Comparison of ENCODE assay signal across 17 cellular contexts in the genomic region with DNA sequence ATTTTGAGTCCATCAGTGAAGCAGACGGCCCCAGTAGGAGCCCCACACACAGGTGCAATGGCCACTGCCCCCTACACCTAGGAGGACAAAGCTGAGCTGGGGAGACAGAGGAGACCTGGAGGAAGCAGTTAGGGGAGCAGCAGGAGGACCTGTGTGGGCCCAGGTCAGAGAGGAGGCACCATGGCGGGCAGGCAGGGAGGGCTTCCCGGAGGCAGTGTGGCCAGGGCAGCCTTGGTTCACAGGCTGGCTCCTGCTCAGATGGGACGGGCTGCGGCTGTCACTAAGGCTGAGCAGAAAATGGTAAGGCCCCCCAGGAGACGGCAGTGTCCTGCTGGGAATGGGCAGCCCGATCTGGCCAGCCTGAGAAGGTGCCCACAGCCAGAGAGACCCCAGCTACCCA. TPM values are rescaled to one million over a fixed set of nuclear protein-coding genes. Genes with fewer than 3 reads are reported as not detected.
A peak's percentile ranks its signal among the peaks of the same experiment; 100 is the strongest.
DNase-seq lines count a peak whose midpoint lies in the region; ATAC-seq, FAIRE-seq and TF ChIP-seq lines count a peak whose summit lies in the region.
"Had no signal": no experiment of that assay in that cellular context is flagged by ENCODE, and none has a peak within 500 bp of the region (broad histone marks: within the 10 kb centered on the region; RNA-seq: fewer than 3 reads in every experiment).

No MANE protein-coding gene starts in this region.

- H3K27ac ChIP-seq in BLaER1 (no peak overlapping the region), H1 (ENCODE audit: low read depth, low read length) (no peak overlapping the region), vagina (no peak overlapping the region)
- H3K27ac ChIP-seq in CD8-positive, alpha-beta T cell (ENCODE audit: low read depth, low read length): no peak overlapping the region
- H3K27ac ChIP-seq: HL-60 had no signal

- peaks cover 83% of the 10 kb centered on the region for H4K20me1 ChIP-seq in BLaER1
- no peaks in the 10 kb centered on the region for H4K20me1 ChIP-seq in H1 (replicated peaks in 1 of 2; ENCODE audit: control insufficient read depth in 1 of 2, insufficient read depth in 2 of 2, low read length in 2 of 2)

- POLR2A ChIA-PET in CD8-positive, alpha-beta T cell (lab: Charles Lee): no interaction called here
- POLR2A ChIA-PET in H1 (lab: Charles Lee; ENCODE audit: partially characterized antibody): no interaction called here

- H3K79me2 ChIP-seq in H1 (ENCODE audit: control insufficient read depth in 1 of 2, insufficient read depth in 2 of 2, low read length in 2 of 2): no peaks in the 10 kb centered on the region

- TF ChIP-seq EP300 in H1 (IDR thresholded peaks at IDR 0.05; ENCODE audit: borderline replicate concordance in 1 of 2, low read depth in 2 of 2, low read length in 2 of 2): no peak

- no peaks in the 10 kb centered on the region for H3K23me2 ChIP-seq in H1 (ENCODE audit: low read depth, low read length)

- H3K27me3 Mint-ChIP-seq in CD8-positive, alpha-beta T cell (ENCODE audit: low read depth): no peaks in the 10 kb centered on the region
- H3K27me3 Mint-ChIP-seq in mesothelial cell of epicardium (ENCODE audit: low read depth): no peaks in the 10 kb centered on the region
- H3K27me3 Mint-ChIP-seq: CD4-positive, alpha-beta T cell had no signal

- no peak overlapping the region for H3K56ac ChIP-seq in H1 (replicated peaks; ENCODE audit: insufficient read length, low read depth, low read length)

- no peak overlapping the region for H3K4ac ChIP-seq in H1 (replicated peaks; ENCODE audit: insufficient read length, low read depth, low read length)

- no peak overlapping the region for H2AK5ac ChIP-seq in H1 (ENCODE audit: low read depth, low read length)

- CTCF ChIA-PET in CD8-positive, alpha-beta T cell (lab: Charles Lee): interaction anchor here (4.3 kb wide), 1 partner anchor 23 kb away, joined by 13 read pairs; no protein-coding TSS in a partner anchor
- CTCF ChIA-PET in H1 (lab: Charles Lee; ENCODE audit: partially characterized antibody): interaction anchor here (1.6 to 4.8 kb wide), 2 partner anchors 12 to 24 kb away, joined by 5 to 35 read pairs; no protein-coding TSS in a partner anchor

- FAIRE-seq in H1 (lab: Jason Lieb, UNC): no peak
- FAIRE-seq: GM12892 had no signal

- peak overlapping the region; percentile 16; the same call in 1 of the 2 replicates for H2BK5ac ChIP-seq in H1 (ENCODE audit: low read depth, low read length)

- TF ChIP-seq POLR2A in H1 (IDR thresholded peaks at IDR 0.05; ENCODE audit: control extremely low read depth in 1 of 2, low read depth in 2 of 2, low read length in 2 of 2) (no peak), vagina (IDR thresholded peaks at IDR 0.05) (no peak)

- H3K36me3 ChIP-seq in BLaER1: peaks cover 21% of the 10 kb centered on the region
- H3K36me3 ChIP-seq in CD8-positive, alpha-beta T cell (ENCODE audit: insufficient read depth, low read length): no peaks in the 10 kb centered on the region
- no peaks in the 10 kb centered on the region for H3K36me3 ChIP-seq in H1 (ENCODE audit: control insufficient read depth in 2 of 4, insufficient read depth in 4 of 4, low read length in 3 of 4)
- H3K36me3 ChIP-seq in vagina: no peaks in the 10 kb centered on the region
- H3K36me3 ChIP-seq: HAP-1 had no signal

- no peak overlapping the region for H3K14ac ChIP-seq in H1 (ENCODE audit: insufficient read length)

- H2BK20ac ChIP-seq in H1 (ENCODE audit: low read length): no peak overlapping the region

- no peak overlapping the region for H3K23ac ChIP-seq in H1 (ENCODE audit: insufficient read length)

- ATAC-seq in CD8-positive, alpha-beta T cell: no peak
- ATAC-seq in HG03521 (IDR thresholded peaks at IDR 0.05; ENCODE audit: unreplicated experiment): no peak
- ATAC-seq: GM23338 had no signal

- no peak overlapping the region for H3K4me3 Mint-ChIP-seq in CD8-positive, alpha-beta T cell
- H3K4me3 Mint-ChIP-seq in mesothelial cell of epicardium: no peak overlapping the region
- H3K4me3 Mint-ChIP-seq: CD4-positive, alpha-beta T cell; GM23338 had no signal

- H4K91ac ChIP-seq in H1 (replicated peaks; ENCODE audit: insufficient read length, low read length): no peak overlapping the region

- H3K79me1 ChIP-seq in H1 (ENCODE audit: low read depth, low read length): 0 out of 2 replicates have a peak, but pooled peaks cover 2% of the 10 kb centered on the region

- H3K4me3 ChIP-seq in BLaER1 (no peak overlapping the region), H1 (ENCODE audit: extremely low read depth in 1 of 4, insufficient read depth in 2 of 4, low read depth in 3 of 4, low read length in 4 of 4) (no peak overlapping the region), vagina (no peak overlapping the region)
- H3K4me3 ChIP-seq in CD8-positive, alpha-beta T cell (ENCODE audit: low read depth, low read length): no peak overlapping the region
- H3K4me3 ChIP-seq: GM23338, HAP-1 had no signal

- H3K27me3 ChIP-seq in BLaER1 (no peaks in the 10 kb centered on the region), H1 (replicated peaks in 1 of 4; ENCODE audit: control insufficient read depth in 3 of 4, extremely low read depth in 1 of 4, insufficient read depth in 3 of 4, low read length in 3 of 4) (no peaks in the 10 kb centered on the region), vagina (no peaks in the 10 kb centered on the region)
- H3K27me3 ChIP-seq in CD8-positive, alpha-beta T cell (ENCODE audit: insufficient read depth, low read length): no peaks in the 10 kb centered on the region

- intact Hi-C loops in CD8-positive, alpha-beta T cell (cut with DNase I, micrococcal nuclease): no loop called here
- intact Hi-C loops in vagina (cut with DNase I) (no loop called here), posterior vena cava (cut with DNase I) (no loop called here)

- no peaks in the 10 kb centered on the region for H3K36me3 Mint-ChIP-seq in CD8-positive, alpha-beta T cell
- peaks cover 3% of the 10 kb centered on the region for H3K36me3 Mint-ChIP-seq in mesothelial cell of epicardium

- no peak overlapping the region for H2BK120ac ChIP-seq in H1 (replicated peaks; ENCODE audit: low read depth, low read length)

- H3K9me3 ChIP-seq in BLaER1 (no peaks in the 10 kb centered on the region), H1 (ENCODE audit: insufficient read depth in 2 of 2, low read depth in 1 of 2, low read length in 1 of 2) (no peaks in the 10 kb centered on the region), vagina (no peaks in the 10 kb centered on the region)
- no peaks in the 10 kb centered on the region for H3K9me3 ChIP-seq in CD8-positive, alpha-beta T cell (ENCODE audit: low read length)
- H3K9me3 ChIP-seq: HAP-1 had no signal

- H4K8ac ChIP-seq in H1 (ENCODE audit: extremely low read depth, insufficient read depth, low read length): peak overlapping the region; percentile 22

- H3K9me3 Mint-ChIP-seq in CD8-positive, alpha-beta T cell: no peaks in the 10 kb centered on the region
- H3K9me3 Mint-ChIP-seq in mesothelial cell of epicardium: no peaks in the 10 kb centered on the region
- H3K9me3 Mint-ChIP-seq: CD4-positive, alpha-beta T cell; GM23338 had no signal

- DNase-seq in CD8-positive, alpha-beta T cell: no peak
- no peak for DNase-seq in H1 (ENCODE audit: low read depth in 1 of 2, low spot score in 2 of 2)
- DNase-seq in mesothelial cell of epicardium (ENCODE audit: low spot score in 2 of 2, unreplicated experiment in 2 of 2): no peak
- no peak for DNase-seq in vagina (ENCODE audit: extremely low spot score in 2 of 2)
- DNase-seq in middle frontal gyrus (ENCODE audit: extremely low spot score, low spot score): no peak
- no peak for DNase-seq in posterior vena cava (ENCODE audit: low spot score)
- DNase-seq: AML-193; C1 segment of cervical spinal cord; CD4-positive, alpha-beta T cell; DND-41; GDM1 had no signal

- no peak overlapping the region for H2BK15ac ChIP-seq in H1 (ENCODE audit: low read length)

- no peak for TF ChIP-seq RAD21 in H1 (IDR thresholded peaks at IDR 0.05 in 1 of 2, conservative IDR thresholded peaks at IDR 0.05 in 1 of 2; ENCODE audit: low read depth in 2 of 2, low read length in 2 of 2)

- no peak for TF ChIP-seq CTCF in CD8-positive, alpha-beta T cell (IDR thresholded peaks at IDR 0.05)
- TF ChIP-seq CTCF in H1 (IDR thresholded peaks at IDR 0.05; ENCODE audit: control extremely low read depth in 1 of 3, insufficient read depth in 1 of 3, low read depth in 1 of 3, low read length in 3 of 3) (no peak), mesothelial cell of epicardium (IDR thresholded peaks at IDR 0.05; ENCODE audit: unreplicated experiment) (no peak), vagina (IDR thresholded peaks at IDR 0.05) (no peak)

- H3K4me1 ChIP-seq in BLaER1 (peaks cover 98% of the 10 kb centered on the region), H1 (replicated peaks in 1 of 4; ENCODE audit: control insufficient read depth in 3 of 4, insufficient read depth in 4 of 4, low read length in 3 of 4) (peaks cover 0 to 31% (median 22%) of the 10 kb centered on the region in 4 experiments; a peak in 6 of 7 replicates), vagina (peaks cover 15% of the 10 kb centered on the region)
- peaks cover 39% of the 10 kb centered on the region for H3K4me1 ChIP-seq in CD8-positive, alpha-beta T cell (ENCODE audit: insufficient read depth, low read length)
- H3K4me1 ChIP-seq: HAP-1 had no signal

- H3K18ac ChIP-seq in H1 (ENCODE audit: extremely low read depth, low read length): no peak overlapping the region

- WGBS in H1 (ENCODE audit: extremely low coverage in 1 of 2, insufficient coverage in 1 of 2, insufficient read length in 1 of 2, insufficient replicate concordance in 2 of 2, low coverage in 1 of 2, low lambda C conversion rate in 2 of 2, missing lambda C conversion rate in 1 of 2), 2 experiments: 94% methylated on average over 5 of the region's 7 CpGs; no CpG with 5 or more reads in 1 of the 2 experiments

- no peak overlapping the region for H3K9ac ChIP-seq in BLaER1
- no peak overlapping the region for H3K9ac ChIP-seq in H1 (replicated peaks in 1 of 4; ENCODE audit: extremely low read depth in 1 of 4, low read depth in 3 of 4, low read length in 3 of 4)

- H2AFZ ChIP-seq in H1 (ENCODE audit: low read length): no peak overlapping the region
- H2AFZ ChIP-seq: GM23338 had no signal

- H3K27ac Mint-ChIP-seq in CD8-positive, alpha-beta T cell: peak overlapping the region; percentile 60
- H3K27ac Mint-ChIP-seq in mesothelial cell of epicardium: peak overlapping the region; percentile 39
- H3K27ac Mint-ChIP-seq: CD4-positive, alpha-beta T cell; GM23338 had no signal

- H3K4me2 ChIP-seq in BLaER1 (peak overlapping the region; percentile 94), H1 (ENCODE audit: insufficient read depth in 1 of 2, low read depth in 2 of 2, low read length in 2 of 2) (no peak overlapping the region)
- H3K4me2 ChIP-seq: GM23338 had no signal

- H3K4me1 Mint-ChIP-seq in CD8-positive, alpha-beta T cell (ENCODE audit: low read depth): peaks cover 26% of the 10 kb centered on the region
- peaks cover 20% of the 10 kb centered on the region for H3K4me1 Mint-ChIP-seq in mesothelial cell of epicardium

- H2BK12ac ChIP-seq in H1 (ENCODE audit: low read depth, low read length): no peak overlapping the region

- H4K5ac ChIP-seq in H1 (ENCODE audit: insufficient read length, low read depth, low read length): no peak overlapping the region

RNA-seq across cellular contexts. Expression of a gene that starts 15.4 kb away (rescaled TPM):
- 10 to 100 TPM; 33.9 to 42.8 TPM for total RNA-seq in CD8-positive, alpha-beta T cell
- total RNA-seq in H1 (2021; fragmentation: NEBNext Ultra II Directional; extraction: Animal tissue kit (Norgen Biotek cat#: 25700)): 13.2 and 14.8 TPM in 2 replicates
- polyA plus RNA-seq in H1 (2011; rRNA removed): 4.1 and 9.5 TPM in 2 replicates
- polyA plus RNA-seq in H1 (2011; cell fraction: cytosol; rRNA removed): 7.8 TPM
- 88.4 TPM for polyA plus RNA-seq in H1 (2011; cell fraction: nucleus; rRNA removed)
- 7.4 to 14.6 TPM (median 10.8 TPM) in 4 replicates for polyA plus RNA-seq in H1 (2012, experiment 1 of 2)
- 1.4 TPM for polyA plus RNA-seq in H1 (2012, experiment 2 of 2)
- polyA plus RNA-seq in H1 (2013, experiment 1 of 2): 4.9 TPM
- polyA plus RNA-seq in H1 (2013, experiment 2 of 2): 4.4 TPM
- 1.7 and 3.0 TPM in 2 replicates for polyA minus RNA-seq in H1 (2011; rRNA and poly(A)+ RNA removed)
- polyA minus RNA-seq in H1 (2011; cell fraction: cytosol; rRNA and poly(A)+ RNA removed): 9.0 TPM
- 24.4 TPM for polyA minus RNA-seq in H1 (2011; cell fraction: nucleus; rRNA and poly(A)+ RNA removed)
- total RNA-seq in mesothelial cell of epicardium: 194 to 209 TPM (median 204 TPM) in 3 replicates
- 37.6 TPM for total RNA-seq in vagina
- 100 to 1,000 TPM in 1 of 2 donors, 10 to 100 TPM in 1; 82.3 to 123 TPM for total RNA-seq in posterior vena cava

RNA-seq across cellular contexts. Expression of a gene that starts 28.9 kb away (rescaled TPM):
- 10 to 100 TPM; 39.0 to 39.8 TPM for total RNA-seq in CD8-positive, alpha-beta T cell
- total RNA-seq in H1 (2021; fragmentation: NEBNext Ultra II Directional; extraction: Animal tissue kit (Norgen Biotek cat#: 25700)): 21.7 and 22.2 TPM in 2 replicates
- polyA plus RNA-seq in H1 (2011; rRNA removed): 19.8 and 22.3 TPM in 2 replicates
- polyA plus RNA-seq in H1 (2011; cell fraction: cytosol; rRNA removed): 21.1 TPM
- polyA plus RNA-seq in H1 (2011; cell fraction: nucleus; rRNA removed): 10.8 TPM
- polyA plus RNA-seq in H1 (2012, experiment 1 of 2): 17.4 to 21.5 TPM (median 21.1 TPM) in 4 replicates
- 23.7 TPM for polyA plus RNA-seq in H1 (2012, experiment 2 of 2)
- polyA plus RNA-seq in H1 (2013, experiment 1 of 2): 13.6 TPM
- polyA plus RNA-seq in H1 (2013, experiment 2 of 2): 13.7 TPM
- 15.2 and 19.2 TPM in 2 replicates for polyA minus RNA-seq in H1 (2011; rRNA and poly(A)+ RNA removed)
- 15.5 TPM for polyA minus RNA-seq in H1 (2011; cell fraction: cytosol; rRNA and poly(A)+ RNA removed)
- 6.6 TPM for polyA minus RNA-seq in H1 (2011; cell fraction: nucleus; rRNA and poly(A)+ RNA removed)
- 15.1 to 15.9 TPM (median 15.7 TPM) in 3 replicates for total RNA-seq in mesothelial cell of epicardium
- total RNA-seq in vagina: 44.9 TPM
- 10 to 100 TPM; 37.5 to 45.6 TPM for total RNA-seq in posterior vena cava

RNA-seq across cellular contexts. Expression of a gene that starts 54.0 kb away (rescaled TPM):
- total RNA-seq in CD8-positive, alpha-beta T cell: 10 to 100 TPM; 23.7 to 27.5 TPM
- 29.7 and 30.3 TPM in 2 replicates for total RNA-seq in H1 (2021; fragmentation: NEBNext Ultra II Directional; extraction: Animal tissue kit (Norgen Biotek cat#: 25700))
- 50.7 and 66.4 TPM in 2 replicates for polyA plus RNA-seq in H1 (2011; rRNA removed)
- 54.2 TPM for polyA plus RNA-seq in H1 (2011; cell fraction: cytosol; rRNA removed)
- polyA plus RNA-seq in H1 (2011; cell fraction: nucleus; rRNA removed): 183 TPM
- 29.1 to 37.1 TPM (median 32.3 TPM) in 4 replicates for polyA plus RNA-seq in H1 (2012, experiment 1 of 2)
- polyA plus RNA-seq in H1 (2012, experiment 2 of 2): 26.5 TPM
- 23.2 TPM for polyA plus RNA-seq in H1 (2013, experiment 1 of 2)
- polyA plus RNA-seq in H1 (2013, experiment 2 of 2): 21.4 TPM
- polyA minus RNA-seq in H1 (2011; rRNA and poly(A)+ RNA removed): 32.3 and 34.3 TPM in 2 replicates
- 25.3 TPM for polyA minus RNA-seq in H1 (2011; cell fraction: cytosol; rRNA and poly(A)+ RNA removed)
- polyA minus RNA-seq in H1 (2011; cell fraction: nucleus; rRNA and poly(A)+ RNA removed): 44.8 TPM
- 20.8 to 26.4 TPM (median 21.4 TPM) in 3 replicates for total RNA-seq in mesothelial cell of epicardium
- total RNA-seq in vagina: 23.3 TPM
- total RNA-seq in posterior vena cava: 10 to 100 TPM; 10.9 to 13.7 TPM

RNA-seq across cellular contexts. Expression of a gene that starts 56.4 kb away (rescaled TPM):
- total RNA-seq in CD8-positive, alpha-beta T cell: not detected
- total RNA-seq in H1 (2021; fragmentation: NEBNext Ultra II Directional; extraction: Animal tissue kit (Norgen Biotek cat#: 25700)): 2.9 and 3.1 TPM in 2 replicates
- polyA plus RNA-seq in H1 (2011; rRNA removed): 2.6 and 4.2 TPM in 2 replicates
- 1.3 TPM for polyA plus RNA-seq in H1 (2011; cell fraction: cytosol; rRNA removed)
- polyA plus RNA-seq in H1 (2011; cell fraction: nucleus; rRNA removed): 8.4 TPM
- polyA plus RNA-seq in H1 (2012, experiment 1 of 2): 1.2 to 3.8 TPM (median 2.8 TPM) in 4 replicates
- 1.3 TPM for polyA plus RNA-seq in H1 (2012, experiment 2 of 2)
- 2.1 TPM for polyA plus RNA-seq in H1 (2013, experiment 1 of 2)
- 2.3 TPM for polyA plus RNA-seq in H1 (2013, experiment 2 of 2)
- polyA minus RNA-seq in H1 (2011; rRNA and poly(A)+ RNA removed): 1.9 and 3.5 TPM in 2 replicates
- 3.4 TPM for polyA minus RNA-seq in H1 (2011; cell fraction: cytosol; rRNA and poly(A)+ RNA removed)
- 6.7 TPM for polyA minus RNA-seq in H1 (2011; cell fraction: nucleus; rRNA and poly(A)+ RNA removed)
- total RNA-seq in mesothelial cell of epicardium (1.0 to 1.4 TPM (median 1.2 TPM) in 3 replicates), vagina (8.1 TPM), posterior vena cava (not detected)
- total RNA-seq: CD4-positive, alpha-beta T cell had no signal
